ENCODE assay signal across 10 cellular contexts in the genomic region with DNA sequence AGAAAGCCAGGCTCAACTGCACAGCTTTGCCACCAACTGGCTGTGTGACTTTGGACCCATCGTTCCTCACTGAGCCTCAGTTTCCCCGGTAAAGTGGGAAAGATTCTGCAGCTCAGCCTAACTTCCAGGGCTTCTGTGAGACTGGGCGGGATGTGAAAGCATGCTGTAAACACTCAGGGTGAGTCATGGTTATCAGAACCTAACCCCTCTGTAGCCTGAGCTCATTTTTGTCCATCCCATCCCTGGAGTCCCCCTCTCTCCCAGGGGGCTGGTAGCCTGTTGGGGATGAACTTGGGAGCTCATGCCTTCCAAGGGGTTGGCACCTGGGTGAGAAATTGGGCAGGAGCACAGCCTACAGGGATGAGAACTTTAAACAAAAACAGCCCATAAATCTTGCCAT. TPM values are rescaled to one million over a fixed set of nuclear protein-coding genes. Genes with fewer than 3 reads are reported as not detected.
DNase-seq lines count a peak whose midpoint lies in the region; ATAC-seq and TF ChIP-seq lines count a peak whose summit lies in the region.
"Had no signal": no experiment of that assay in that cellular context is flagged by ENCODE, and none has a peak within 500 bp of the region (broad histone marks: within the 10 kb centered on the region; RNA-seq: fewer than 3 reads in every experiment).

No MANE protein-coding gene starts in this region.

- H3K4me1 Mint-ChIP-seq in CD4-positive, alpha-beta memory T cell, result peaks cover 63 to 88% (median 73%) of the 10 kb centered on the region in 4 donors
- peaks cover 69 to 71% (median 69%) of the 10 kb centered on the region in 3 donors for H3K4me1 Mint-ChIP-seq in IgD-negative memory B cell

- no peaks in the 10 kb centered on the region for H3K36me3 ChIP-seq in CD4-positive, alpha-beta memory T cell (ENCODE audit: insufficient read depth, low read length)
- no peaks in the 10 kb centered on the region for H3K36me3 ChIP-seq in colonic mucosa
- H3K36me3 ChIP-seq in ovary, result no peaks in the 10 kb centered on the region

- POLR2A ChIA-PET in CD4-positive, alpha-beta memory T cell (lab: Charles Lee; ENCODE audit: partially characterized antibody), result interaction anchor here (0.6 to 7.3 kb wide), 15 partner anchors 8 to 521 kb away, joined by 3 to 335 read pairs (median 3); a partner anchor contains a TSS

- no peaks in the 10 kb centered on the region for H3K9me3 ChIP-seq in CD4-positive, alpha-beta memory T cell (ENCODE audit: control insufficient read depth in 1 of 2, low read length in 2 of 2)
- H3K9me3 ChIP-seq in colonic mucosa, result no peaks in the 10 kb centered on the region
- H3K9me3 ChIP-seq in ovary, result no peaks in the 10 kb centered on the region

- peak overlapping the region; percentile 93 to 96 (median 95) for H3K27ac Mint-ChIP-seq in CD4-positive, alpha-beta memory T cell
- H3K27ac Mint-ChIP-seq in IgD-negative memory B cell, result peak overlapping the region in 2 of 3 donors; percentile 83 to 98

- H3K36me3 Mint-ChIP-seq in CD4-positive, alpha-beta memory T cell, result peaks cover 33 to 57% of the 10 kb centered on the region in 2 donors
- peaks cover 3% of the 10 kb centered on the region for H3K36me3 Mint-ChIP-seq in IgD-negative memory B cell

- peak overlapping the region in 1 of 2 donors; percentile 88 for H3K4me3 ChIP-seq in CD4-positive, alpha-beta memory T cell (ENCODE audit: low read length in 2 of 2)
- H3K4me3 ChIP-seq in colonic mucosa (no peak overlapping the region), ovary (peak overlapping the region; percentile 73)

- H3K27me3 Mint-ChIP-seq in CD4-positive, alpha-beta memory T cell, result no peaks in the 10 kb centered on the region
- no peaks in the 10 kb centered on the region for H3K27me3 Mint-ChIP-seq in IgD-negative memory B cell

- peak overlapping the region in 1 of 2 donors; percentile 90 for H3K9ac ChIP-seq in colonic mucosa (ENCODE audit: low read depth in 2 of 2, low read length in 2 of 2)

- peaks cover 89% of the 10 kb centered on the region for H3K4me1 ChIP-seq in CD4-positive, alpha-beta memory T cell (ENCODE audit: insufficient read depth, low read length)
- H3K4me1 ChIP-seq in colonic mucosa, result no peaks in the 10 kb centered on the region
- peaks cover 14% of the 10 kb centered on the region for H3K4me1 ChIP-seq in ovary (ENCODE audit: insufficient read depth)

- intact Hi-C loops in CD4-positive, alpha-beta memory T cell (cut with micrococcal nuclease), result loop anchor here (5.0 to 10.0 kb wide), 3 partner anchors 49 to 157 kb away; no protein-coding TSS in a partner anchor
- intact Hi-C loops in colonic mucosa (cut with DNase I), result no loop called here
- intact Hi-C loops in ovary (cut with DNase I), result loop anchor here in 1 of 4 donors (10.0 kb wide), 1 partner anchor 97 kb away; no protein-coding TSS in a partner anchor

- TF ChIP-seq CTCF in colonic mucosa (IDR thresholded peaks at IDR 0.05) (no peak), ovary (IDR thresholded peaks at IDR 0.05) (no peak)

- no peaks in the 10 kb centered on the region for H3K27me3 ChIP-seq in CD4-positive, alpha-beta memory T cell (ENCODE audit: insufficient read depth, low read length)
- H3K27me3 ChIP-seq in colonic mucosa (no peaks in the 10 kb centered on the region), ovary (no peaks in the 10 kb centered on the region)

- no peak for ATAC-seq in GM19467 (IDR thresholded peaks at IDR 0.05; ENCODE audit: unreplicated experiment)

- CTCF ChIA-PET in CD4-positive, alpha-beta memory T cell (lab: Charles Lee; ENCODE audit: partially characterized antibody), result interaction anchor here (0.6 to 13.2 kb wide), 7 partner anchors 9 to 96 kb away, joined by 4 to 149 read pairs (median 13); no protein-coding TSS in a partner anchor

- H3K9me3 Mint-ChIP-seq in CD4-positive, alpha-beta memory T cell, result no peaks in the 10 kb centered on the region
- H3K9me3 Mint-ChIP-seq in IgD-negative memory B cell, result no peaks in the 10 kb centered on the region

- no peak for TF ChIP-seq EP300 in ovary (IDR thresholded peaks at IDR 0.05)

- no peak for DNase-seq in CD4-positive, alpha-beta memory T cell
- DNase-seq in colonic mucosa (no peak), ovary (no peak), DMS153 (lab: John Stamatoyannopoulos, UW) (no peak), SHP77 (lab: John Stamatoyannopoulos, UW) (no peak)
- no peak for DNase-seq in NK-92 treated with Interleukin-12 subunit alpha and Interleukin-12 subunit beta, amount 100 ng/mL, for 24 hours (lab: John Stamatoyannopoulos, UW)
- DNase-seq: NCI-H2081 treated with DMSO at 0.1 percent for 48 hours, substantia nigra had no signal

- no peak for TF ChIP-seq POLR2A in ovary (IDR thresholded peaks at IDR 0.05)

- WGBS in ovary, 3 donors, result 63 to 88% (median 70%) methylated on average over 3 of the region's 3 CpGs

- H3K27ac ChIP-seq in CD4-positive, alpha-beta memory T cell (ENCODE audit: low read depth, low read length), result peak overlapping the region; percentile 96
- H3K27ac ChIP-seq in colonic mucosa, result peak overlapping the region; percentile 83
- H3K27ac ChIP-seq in ovary, result peak overlapping the region in 1 of 2 donors; percentile 14

- peak overlapping the region; percentile 85 to 97 (median 92) for H3K4me3 Mint-ChIP-seq in CD4-positive, alpha-beta memory T cell
- peak overlapping the region; percentile 79 to 93 (median 90) for H3K4me3 Mint-ChIP-seq in IgD-negative memory B cell

RNA-seq across cellular contexts. Expression of a gene that starts 2.3 kb away (rescaled TPM):
- total RNA-seq in CD4-positive, alpha-beta memory T cell, result 10 to 100 TPM; 93.5 to 93.9 TPM
- 10 to 100 TPM; 38.9 to 83.0 TPM for polyA plus RNA-seq in CD4-positive, alpha-beta memory T cell
- polyA plus RNA-seq in IgD-negative memory B cell (75.5 TPM), ovary (100 to 1,000 TPM in 1 of 2 donors, 10 to 100 TPM in 1; 27.8 to 158 TPM)
- total RNA-seq in colonic mucosa (10 to 100 TPM in 1 of 2 donors, 1 to 10 TPM in 1; 4.2 to 23.8 TPM), ovary (10 to 100 TPM; 22.6 to 60.1 (median 37.3) TPM)

RNA-seq across cellular contexts. Expression of a gene that starts 31.4 kb away (rescaled TPM):
- 10 to 100 TPM; 20.4 to 23.1 TPM for total RNA-seq in CD4-positive, alpha-beta memory T cell
- 1 to 10 TPM; 4.3 to 5.6 TPM for polyA plus RNA-seq in CD4-positive, alpha-beta memory T cell
- polyA plus RNA-seq in IgD-negative memory B cell, result 31.5 TPM
- total RNA-seq in colonic mucosa, result 10 to 100 TPM; 22.0 to 27.2 TPM
- 10 to 100 TPM; 14.7 to 38.5 (median 28.6) TPM for total RNA-seq in ovary
- 10 to 100 TPM; 18.5 to 52.8 TPM for polyA plus RNA-seq in ovary
